In the genomic region with DNA sequence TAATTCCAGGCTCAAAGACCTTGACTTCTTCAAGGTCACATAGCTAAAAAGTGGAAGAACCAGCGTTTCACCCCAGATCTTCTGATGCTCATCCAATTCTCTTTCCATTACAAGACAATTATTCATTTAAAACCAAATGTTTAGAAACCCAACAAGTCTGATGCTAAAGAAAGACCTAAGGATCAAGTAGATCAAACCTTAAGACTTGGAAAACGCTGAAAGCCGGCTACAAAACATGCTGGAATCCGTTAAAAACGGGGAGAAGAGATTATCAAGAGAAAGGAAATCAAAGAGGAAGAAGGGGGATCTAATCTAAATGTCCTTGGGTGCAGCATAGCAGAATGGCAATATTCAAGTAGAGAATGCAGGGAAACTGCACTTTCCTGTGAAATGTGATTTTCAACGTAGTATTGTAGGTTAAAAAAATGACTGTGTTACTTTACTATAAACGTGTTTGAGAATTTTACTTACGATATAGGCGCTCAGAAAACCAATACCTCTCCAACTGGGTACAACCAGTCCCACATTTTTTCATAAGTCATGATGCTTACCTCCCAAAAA, we compare ENCODE assay signal across 8 cellular contexts. TPM values are rescaled to one million over a fixed set of nuclear protein-coding genes. Genes with fewer than 3 reads are reported as not detected.
DNase-seq lines count a peak whose midpoint lies in the region; ATAC-seq and TF ChIP-seq lines count a peak whose summit lies in the region.

No MANE protein-coding gene starts in this region.

- H3K4me3 ChIP-seq in AG04449 (ENCODE audit: low read depth, low read length) (peak overlapping the region; percentile 70), HUES64 (ENCODE audit: low read length) (peak overlapping the region; percentile 80), choroid plexus epithelial cell (ENCODE audit: low read depth, low read length) (peak overlapping the region; percentile 71)

- H3K9me3 ChIP-seq in HUES64 (ENCODE audit: insufficient read depth, low read depth, low read length) = no peaks in the 10 kb centered on the region

- no peak for DNase-seq in AG04449 (ENCODE audit: low read depth, low spot score)
- DNase-seq in choroid plexus epithelial cell (ENCODE audit: low read depth) = no peak
- DNase-seq in naive thymus-derived CD8-positive, alpha-beta T cell = no peak
- DNase-seq in NCI-H446 treated with DMSO at 0.1 percent for 48 hours (lab: John Stamatoyannopoulos, UW) = no peak
- DNase-seq in RWPE1 (ENCODE audit: low spot score) = no peak

- H3K4me1 Mint-ChIP-seq in naive thymus-derived CD8-positive, alpha-beta T cell = peaks cover 10 to 20% (median 19%) of the 10 kb centered on the region in 4 donors

- peaks cover 7% of the 10 kb centered on the region for H3K4me1 ChIP-seq in HUES64 (ENCODE audit: insufficient read depth, low read length)

- ATAC-seq in naive thymus-derived CD8-positive, alpha-beta T cell = no peak
- no peak for ATAC-seq in GM21717 (IDR thresholded peaks at IDR 0.05; ENCODE audit: unreplicated experiment)
- no peak for ATAC-seq in GM21381 (IDR thresholded peaks at IDR 0.05; ENCODE audit: unreplicated experiment)

- H3K36me3 Mint-ChIP-seq in naive thymus-derived CD8-positive, alpha-beta T cell = peaks cover 0 to 6% (median 0%) of the 10 kb centered on the region in 3 donors

- H3K36me3 ChIP-seq in HUES64 (ENCODE audit: insufficient read depth, low read length) = no peaks in the 10 kb centered on the region

- H3K4me3 Mint-ChIP-seq in naive thymus-derived CD8-positive, alpha-beta T cell = peak overlapping the region; percentile 83 to 96 (median 91)

- WGBS in HUES64 = 25% methylated on average over 9 of the region's 9 CpGs

- H3K27ac ChIP-seq in HUES64 (ENCODE audit: low read depth, low read length) (no peak overlapping the region), RWPE1 (no peak overlapping the region)

- CTCF ChIA-PET in AG04449 (lab: Yijun Ruan, JAX) = interaction anchor here (1.0 to 1.2 kb wide), 3 partner anchors 11 to 55 kb away, joined by 3 read pairs; no protein-coding TSS in a partner anchor
- CTCF ChIA-PET in RWPE1 (lab: Yijun Ruan, JAX) = interaction anchor here (0.6 to 1.0 kb wide), 3 partner anchors 11 to 141 kb away, joined by 3 to 5 read pairs (median 5); no protein-coding TSS in a partner anchor

- peaks cover 0 to 5% (median 0%) of the 10 kb centered on the region in 5 donors for H3K27me3 Mint-ChIP-seq in naive thymus-derived CD8-positive, alpha-beta T cell

- no peaks in the 10 kb centered on the region for H3K9me3 Mint-ChIP-seq in naive thymus-derived CD8-positive, alpha-beta T cell

- H3K27me3 ChIP-seq in HUES64 (ENCODE audit: insufficient read depth, low read length) = peaks cover 45% of the 10 kb centered on the region

- H3K9ac ChIP-seq in HUES64 (ENCODE audit: low read depth, low read length) = no peak overlapping the region

- TF ChIP-seq CTCF in AG04449 (IDR thresholded peaks at IDR 0.05; ENCODE audit: insufficient read depth, low read length, missing control alignments) (no peak), choroid plexus epithelial cell (conservative IDR thresholded peaks at IDR 0.05; ENCODE audit: low read depth, low read length) (no peak), RWPE1 (conservative IDR thresholded peaks at IDR 0.05; ENCODE audit: low read depth) (no peak)

- peak overlapping the region in 9 of 10 donors; percentile 47 to 97 (median 89) for H3K27ac Mint-ChIP-seq in naive thymus-derived CD8-positive, alpha-beta T cell

- POLR2A ChIA-PET in AG04449 (lab: Yijun Ruan, JAX) = no interaction called here
- POLR2A ChIA-PET in naive thymus-derived CD8-positive, alpha-beta T cell (lab: Charles Lee) = interaction anchor here (0.6 to 0.8 kb wide), 2 partner anchors 18 to 21 kb away, joined by 3 read pairs; no protein-coding TSS in a partner anchor
- POLR2A ChIA-PET in RWPE1 (lab: Yijun Ruan, JAX; ENCODE audit: low non-redundant PET) = no interaction called here

RNA-seq across cellular contexts. Expression of a gene that starts 1.3 kb away (rescaled TPM):
- 3.1 TPM for polyA plus RNA-seq in HUES64 (2013, experiment 1 of 2)
- polyA plus RNA-seq in HUES64 (2013, experiment 2 of 2) = 3.1 TPM
- total RNA-seq in naive thymus-derived CD8-positive, alpha-beta T cell = 10 to 100 TPM; 38.0 to 40.3 TPM
- polyA plus RNA-seq in naive thymus-derived CD8-positive, alpha-beta T cell = 1 to 10 TPM; 2.5 to 6.8 (median 4.1) TPM
